In genomic region chr7:27110163-27110976, GRCh38 we compare ENCODE assay signal across 1 cellular context.
TF ChIP-seq lines count a peak whose summit lies in the region.

No MANE protein-coding gene starts in this region.

TF ChIP-seq in K562, 482 proteins besides CTCF, POLR2A, EP300 and RAD21:
- TF ChIP-seq TFE3 (CRISPR knock-in tag; IDR thresholded peaks at IDR 0.05) (peak; percentile 76), ZNF24 (IDR thresholded peaks at IDR 0.05) (no peak), CCAR2 (IDR thresholded peaks at IDR 0.05; ENCODE audit: low read depth, low read length) (no peak), RAD51 (IDR thresholded peaks at IDR 0.05; ENCODE audit: borderline replicate concordance, low read depth) (peak; percentile 33; the same call in 1 of the 2 replicates), NFYB (IDR thresholded peaks at IDR 0.05; ENCODE audit: extremely low read depth, insufficient read length) (peak; percentile 5), ZNF668 (CRISPR knock-in tag; IDR thresholded peaks at IDR 0.05) (no peak), TAF7 (tag; IDR thresholded peaks at IDR 0.05) (no peak), ILK (tag; IDR thresholded peaks at IDR 0.05; ENCODE audit: borderline replicate concordance, low read depth) (no peak), NFRKB (IDR thresholded peaks at IDR 0.05; ENCODE audit: low read depth) (no peak)
- TF ChIP-seq, protein P1, sequence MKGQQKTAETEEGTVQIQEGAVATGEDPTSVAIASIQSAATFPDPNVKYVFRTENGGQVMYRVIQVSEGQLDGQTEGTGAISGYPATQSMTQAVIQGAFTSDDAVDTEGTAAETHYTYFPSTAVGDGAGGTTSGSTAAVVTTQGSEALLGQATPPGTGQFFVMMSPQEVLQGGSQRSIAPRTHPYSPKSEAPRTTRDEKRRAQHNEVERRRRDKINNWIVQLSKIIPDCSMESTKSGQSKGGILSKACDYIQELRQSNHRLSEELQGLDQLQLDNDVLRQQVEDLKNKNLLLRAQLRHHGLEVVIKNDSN (CRISPR knock-in tag; IDR thresholded peaks at IDR 0.05) = peak; percentile 42; the same call in 1 of the 2 replicates
- TF ChIP-seq, protein P2, sequence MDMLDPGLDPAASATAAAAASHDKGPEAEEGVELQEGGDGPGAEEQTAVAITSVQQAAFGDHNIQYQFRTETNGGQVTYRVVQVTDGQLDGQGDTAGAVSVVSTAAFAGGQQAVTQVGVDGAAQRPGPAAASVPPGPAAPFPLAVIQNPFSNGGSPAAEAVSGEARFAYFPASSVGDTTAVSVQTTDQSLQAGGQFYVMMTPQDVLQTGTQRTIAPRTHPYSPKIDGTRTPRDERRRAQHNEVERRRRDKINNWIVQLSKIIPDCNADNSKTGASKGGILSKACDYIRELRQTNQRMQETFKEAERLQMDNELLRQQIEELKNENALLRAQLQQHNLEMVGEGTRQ (CRISPR knock-in tag; IDR thresholded peaks at IDR 0.05) = peak; percentile 73
